In the genomic region with DNA sequence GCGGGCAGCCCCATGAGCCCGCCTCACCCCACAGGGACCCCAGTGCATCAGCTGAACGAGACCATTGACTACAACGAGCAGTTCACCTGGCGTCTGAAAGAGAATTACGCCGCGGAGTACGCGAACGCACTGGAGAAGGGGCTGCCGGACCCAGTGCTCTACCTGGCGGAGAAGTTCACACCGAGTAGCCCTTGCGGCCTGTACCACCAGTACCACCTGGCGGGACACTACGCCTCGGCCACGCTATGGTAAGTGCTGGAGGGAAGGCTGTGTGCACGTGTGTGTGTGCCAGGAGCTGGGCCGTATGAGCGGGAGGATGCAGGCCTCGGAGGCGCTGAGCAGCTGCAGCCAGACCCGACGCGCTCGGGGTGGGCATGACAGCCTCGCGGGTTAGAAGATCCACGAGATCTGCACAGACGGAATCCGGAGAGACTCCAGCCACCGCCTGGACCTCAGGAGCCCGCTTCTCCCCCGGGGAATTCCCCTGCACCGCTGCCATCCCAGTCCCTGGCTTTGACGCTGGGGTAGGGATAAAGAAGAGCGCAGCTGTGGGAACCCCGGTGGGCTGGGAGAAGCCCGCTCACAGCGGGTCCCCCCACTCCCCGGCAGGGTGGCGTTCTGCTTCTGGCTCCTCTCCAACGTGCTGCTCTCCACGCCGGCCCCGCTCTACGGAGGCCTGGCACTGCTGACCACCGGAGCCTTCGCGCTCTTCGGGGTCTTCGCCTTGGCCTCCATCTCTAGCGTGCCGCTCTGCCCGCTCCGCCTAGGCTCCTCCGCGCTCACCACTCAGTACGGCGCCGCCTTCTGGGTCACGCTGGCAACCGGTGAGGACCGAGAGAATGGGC, we compare ENCODE assay signal across 12 cellular contexts. TPM values are rescaled to one million over a fixed set of nuclear protein-coding genes. Genes with fewer than 3 reads are reported as not detected.
DNase-seq lines count a peak whose midpoint lies in the region; ATAC-seq and TF ChIP-seq lines count a peak whose summit lies in the region.
"Had no signal": no experiment of that assay in that cellular context is flagged by ENCODE, and none has a peak within 500 bp of the region (broad histone marks: within the 10 kb centered on the region; RNA-seq: fewer than 3 reads in every experiment).

No MANE protein-coding gene starts in this region.

- CTCF ChIA-PET in MCF 10A (lab: Yijun Ruan, JAX) = interaction anchor here (0.6 to 1.1 kb wide), 6 partner anchors 10 to 470 kb away, joined by 3 to 4 read pairs (median 3); no protein-coding TSS in a partner anchor
- CTCF ChIA-PET in mammary epithelial cell (lab: Charles Lee; ENCODE audit: low non-redundant PET) = no interaction called here

- H3K27me3 ChIP-seq in breast epithelium (peaks cover 10 to 62% of the 10 kb centered on the region in 2 donors), mammary epithelial cell (ENCODE audit: insufficient read depth, low read length) (peaks cover 53% of the 10 kb centered on the region), mesenchymal stem cell (ENCODE audit: control insufficient read depth in 1 of 2, insufficient read depth in 1 of 2, low read length in 2 of 2) (peaks cover 71 to 76% of the 10 kb centered on the region in 2 experiments)

- peak overlapping the region in 2 of 3 donors; percentile 18 to 57 for H3K4me3 ChIP-seq in breast epithelium
- no peak overlapping the region for H3K4me3 ChIP-seq in mammary epithelial cell (replicated peaks in 1 of 3; ENCODE audit: insufficient read depth in 1 of 3, low read depth in 2 of 3, low read length in 3 of 3)
- no peak overlapping the region for H3K4me3 ChIP-seq in mesenchymal stem cell (ENCODE audit: insufficient read depth in 1 of 2, low read depth in 1 of 2, low read length in 2 of 2)
- H3K4me3 ChIP-seq: K562 had no signal

- H3K79me2 ChIP-seq in mammary epithelial cell (ENCODE audit: insufficient read depth, low read length) = no peaks in the 10 kb centered on the region

- 24% methylated on average over 38 of the region's 66 CpGs for WGBS in mammary epithelial cell (ENCODE audit: low coverage, missing lambda C conversion rate)
- 10% methylated on average over 62 of the region's 66 CpGs for WGBS in mesenchymal stem cell

- no peak overlapping the region for H3K18ac ChIP-seq in mesenchymal stem cell (ENCODE audit: low read depth in 1 of 2, low read length in 2 of 2)

- dilution Hi-C loops in mammary epithelial cell (cut with HindIII; ENCODE audit: low sequenced_read_pairs) = no loop called here

- TF ChIP-seq CTCF in breast epithelium (IDR thresholded peaks at IDR 0.05) (no peak), MCF 10A (IDR thresholded peaks at IDR 0.05; ENCODE audit: unreplicated experiment) (no peak), mammary epithelial cell (conservative IDR thresholded peaks at IDR 0.05 in 1 of 2, IDR thresholded peaks at IDR 0.05 in 1 of 2; ENCODE audit: extremely low read depth in 1 of 2, insufficient read depth in 1 of 2, low read depth in 1 of 2, low read length in 2 of 2) (no peak)

- no peaks in the 10 kb centered on the region for H4K20me1 ChIP-seq in mammary epithelial cell (ENCODE audit: insufficient read depth, low read length)

- H2AK5ac ChIP-seq in mesenchymal stem cell (ENCODE audit: low read length, severe bottlenecking) = no peak overlapping the region

- ATAC-seq in stimulated activated naive CD8-positive, alpha-beta T cell treated with anti-CD3 and anti-CD28 coated beads, Interleukin-15, amount 100 ng/mL, for 72 hours = no peak

- no peak for DNase-seq in breast epithelium (ENCODE audit: low spot score in 2 of 2)
- no peak for DNase-seq in MCF 10A (ENCODE audit: unreplicated experiment)
- no peak for DNase-seq in mammary epithelial cell
- peak; percentile 18 for DNase-seq in mesenchymal stem cell
- no peak for DNase-seq in stimulated activated naive CD8-positive, alpha-beta T cell treated with anti-CD3 and anti-CD28 coated beads, Interleukin-15, amount 100 ng/mL, for 72 hours
- DNase-seq in kidney tubule cell (ENCODE audit: low spot score) = no peak
- no peak for DNase-seq in cerebellar nuclear complex (lab: John Stamatoyannopoulos, UW)
- DNase-seq in GOT3 (lab: John Stamatoyannopoulos, UW) = no peak
- DNase-seq: left cardiac atrium, SIG-M5 had no signal

- POLR2A ChIA-PET in MCF 10A (lab: Yijun Ruan, JAX) = no interaction called here

- no peak overlapping the region for H3K4ac ChIP-seq in mesenchymal stem cell (ENCODE audit: low read depth in 1 of 2, low read length in 2 of 2)

- H3K36me3 Mint-ChIP-seq in MCF 10A (ENCODE audit: insufficient read depth, unreplicated experiment) = no peaks in the 10 kb centered on the region

- no peak overlapping the region for H4K91ac ChIP-seq in mesenchymal stem cell (ENCODE audit: low read length)

- H2BK5ac ChIP-seq in mesenchymal stem cell (ENCODE audit: low read depth, low read length, poor library complexity, severe bottlenecking) = no peak overlapping the region

- no peak overlapping the region for H4K8ac ChIP-seq in mesenchymal stem cell (ENCODE audit: low read length)

- H3K4me2 ChIP-seq in mammary epithelial cell (ENCODE audit: insufficient read depth, low read depth, low read length) (peak overlapping the region; percentile 16), mesenchymal stem cell (ENCODE audit: low read length, poor library complexity, severe bottlenecking) (no peak overlapping the region)

- no peak overlapping the region for H2BK120ac ChIP-seq in mesenchymal stem cell (ENCODE audit: low read depth, low read length)

- no peaks in the 10 kb centered on the region for H3K9me3 Mint-ChIP-seq in MCF 10A (ENCODE audit: unreplicated experiment)
- no peaks in the 10 kb centered on the region for H3K9me3 Mint-ChIP-seq in stimulated activated naive CD8-positive, alpha-beta T cell treated with anti-CD3 and anti-CD28 coated beads, Interleukin-15, amount 100 ng/mL, for 72 hours

- H2BK15ac ChIP-seq in mesenchymal stem cell (ENCODE audit: low read depth, poor library complexity, severe bottlenecking) = no peak overlapping the region

- intact Hi-C loops in breast epithelium (cut with DNase I; ENCODE audit: low total_unique reads) = no loop called here
- intact Hi-C loops in MCF 10A (cut with micrococcal nuclease) = loop anchor here (5.0 kb wide), 1 partner anchor 149 kb away; no protein-coding TSS in a partner anchor
- intact Hi-C loops in mammary epithelial cell (cut with micrococcal nuclease) = no loop called here

- H3K79me1 ChIP-seq in mesenchymal stem cell (replicated peaks; ENCODE audit: low read length, poor library complexity, severe bottlenecking) = no peaks in the 10 kb centered on the region

- H3K27ac Mint-ChIP-seq in MCF 10A (ENCODE audit: low read depth, unreplicated experiment) = no peak overlapping the region
- H3K27ac Mint-ChIP-seq in stimulated activated naive CD8-positive, alpha-beta T cell treated with anti-CD3 and anti-CD28 coated beads, Interleukin-15, amount 100 ng/mL, for 72 hours = peak overlapping the region in 1 of 2 donors; percentile 64

- H2BK12ac ChIP-seq in mesenchymal stem cell (ENCODE audit: low read length in 2 of 2) = no peak overlapping the region

- H3K4me1 ChIP-seq in breast epithelium (peaks cover 7 to 8% of the 10 kb centered on the region in 2 donors), mammary epithelial cell (ENCODE audit: insufficient read depth, low read length) (peaks cover 20% of the 10 kb centered on the region), mesenchymal stem cell (ENCODE audit: control insufficient read depth, insufficient read depth, low read depth, low read length) (peaks cover 28% of the 10 kb centered on the region)

- TF ChIP-seq POLR2A in breast epithelium (IDR thresholded peaks at IDR 0.05) = no peak

- H3K14ac ChIP-seq in mesenchymal stem cell (ENCODE audit: low read length in 2 of 2) = no peak overlapping the region

- H2AFZ ChIP-seq in mammary epithelial cell (ENCODE audit: low read depth, low read length) = no peak overlapping the region
- H2AFZ ChIP-seq in mesenchymal stem cell (ENCODE audit: low read depth, low read length) = no peak overlapping the region

- H3K9me3 ChIP-seq in breast epithelium (no peaks in the 10 kb centered on the region), mammary epithelial cell (replicated peaks; ENCODE audit: insufficient read depth, low read length) (no peaks in the 10 kb centered on the region), mesenchymal stem cell (ENCODE audit: control insufficient read depth, low read length) (no peaks in the 10 kb centered on the region)

- H3K27me3 Mint-ChIP-seq in MCF 10A (ENCODE audit: insufficient read depth, unreplicated experiment) = peaks cover 42% of the 10 kb centered on the region
- peaks cover 83% of the 10 kb centered on the region for H3K27me3 Mint-ChIP-seq in stimulated activated naive CD8-positive, alpha-beta T cell treated with anti-CD3 and anti-CD28 coated beads, Interleukin-15, amount 100 ng/mL, for 72 hours

- no peak overlapping the region for H3K4me3 Mint-ChIP-seq in MCF 10A (ENCODE audit: unreplicated experiment)
- H3K4me3 Mint-ChIP-seq in stimulated activated naive CD8-positive, alpha-beta T cell treated with anti-CD3 and anti-CD28 coated beads, Interleukin-15, amount 100 ng/mL, for 72 hours = peak overlapping the region; percentile 68 to 73

- H3K4me1 Mint-ChIP-seq in MCF 10A (ENCODE audit: insufficient read depth, unreplicated experiment) = peaks cover 8% of the 10 kb centered on the region
- H3K4me1 Mint-ChIP-seq in stimulated activated naive CD8-positive, alpha-beta T cell treated with anti-CD3 and anti-CD28 coated beads, Interleukin-15, amount 100 ng/mL, for 72 hours = peaks cover 62% of the 10 kb centered on the region

- H3K9ac ChIP-seq in mammary epithelial cell (ENCODE audit: insufficient read depth, low read length) = no peak overlapping the region
- no peak overlapping the region for H3K9ac ChIP-seq in mesenchymal stem cell (ENCODE audit: low read length)

- H3K27ac ChIP-seq in breast epithelium (no peak overlapping the region), mammary epithelial cell (ENCODE audit: insufficient read depth, low read depth, low read length) (no peak overlapping the region), mesenchymal stem cell (ENCODE audit: low read length, poor library complexity, severe bottlenecking) (no peak overlapping the region)

- BruUV-seq in MCF 10A (replicated peaks; lab: Mats Ljungman, UMichigan) = no TSS peak
- no TSS peak for BruUV-seq in mammary epithelial cell (replicated peaks; lab: Mats Ljungman, UMichigan)

- H3K23ac ChIP-seq in mesenchymal stem cell (ENCODE audit: low read length in 2 of 2) = no peak overlapping the region

- in situ Hi-C loops in mammary epithelial cell (cut with MboI; ENCODE audit: low sequenced_read_pairs in 2 of 2) = loop anchor here in 1 of 2 donors (25.0 kb wide), 1 partner anchor 154 kb away; a partner anchor contains a TSS

- no peaks in the 10 kb centered on the region for H3K36me3 ChIP-seq in breast epithelium
- H3K36me3 ChIP-seq in mammary epithelial cell (ENCODE audit: insufficient read depth, low read length) = no peaks in the 10 kb centered on the region
- no peaks in the 10 kb centered on the region for H3K36me3 ChIP-seq in mesenchymal stem cell (ENCODE audit: control insufficient read depth in 1 of 2, insufficient read depth in 2 of 2, low read depth in 1 of 2, low read length in 2 of 2)

RNA-seq across cellular contexts. Expression of a gene that starts 2.6 kb away (rescaled TPM):
- total RNA-seq in breast epithelium = under 1 TPM in 1 of 3 donors, not detected in 2; 0.33 TPM
- not detected in 2 replicates for total RNA-seq in MCF 10A (2022)
- not detected for total RNA-seq in mammary epithelial cell
- not detected for polyA plus RNA-seq in mammary epithelial cell
- not detected for polyA minus RNA-seq in mammary epithelial cell
- polyA plus RNA-seq in mesenchymal stem cell (2013, experiment 1 of 2) = not detected
- not detected for polyA plus RNA-seq in mesenchymal stem cell (2013, experiment 2 of 2)
- total RNA-seq: K562, left cardiac atrium, osteocyte had no signal
- polyA plus RNA-seq: K562 had no signal

RNA-seq across cellular contexts. Expression of a gene that starts 2.7 kb away (rescaled TPM):
- total RNA-seq in breast epithelium (under 1 TPM; 0.15 to 0.98 (median 0.16) TPM), MCF 10A (2022) (0.10 and 0.30 TPM in 2 replicates), mammary epithelial cell (under 1 TPM; 0.24 to 0.33 TPM)
- 0.06 TPM for polyA plus RNA-seq in mammary epithelial cell
- polyA minus RNA-seq in mammary epithelial cell = not detected
- not detected for polyA plus RNA-seq in mesenchymal stem cell (2013, experiment 1 of 2)
- polyA plus RNA-seq in mesenchymal stem cell (2013, experiment 2 of 2) = not detected
- total RNA-seq: osteocyte had no signal

RNA-seq across cellular contexts. Expression of a gene that starts 13.0 kb away (rescaled TPM):
- total RNA-seq in breast epithelium (1 to 10 TPM in 2 of 3 donors, under 1 TPM in 1; 0.80 to 3.3 (median 1.0) TPM), MCF 10A (2022) (1.3 and 3.0 TPM in 2 replicates), mammary epithelial cell (1 to 10 TPM; 1.8 to 5.5 TPM)
- 2.2 TPM for polyA plus RNA-seq in mammary epithelial cell
- polyA minus RNA-seq in mammary epithelial cell = not detected
- polyA plus RNA-seq in mesenchymal stem cell (2013, experiment 1 of 2) = not detected
- not detected for polyA plus RNA-seq in mesenchymal stem cell (2013, experiment 2 of 2)
- total RNA-seq: osteocyte had no signal

RNA-seq across cellular contexts. Expression of a gene that starts 13.1 kb away (rescaled TPM):
- total RNA-seq in breast epithelium (1 to 10 TPM in 2 of 3 donors, under 1 TPM in 1; 0.80 to 7.2 (median 1.6) TPM), MCF 10A (2022) (15.1 and 16.9 TPM in 2 replicates), mammary epithelial cell (10 to 100 TPM; 15.0 to 42.8 TPM)
- polyA plus RNA-seq in mammary epithelial cell = 10.5 TPM
- 25.9 TPM for polyA minus RNA-seq in mammary epithelial cell
- polyA plus RNA-seq in mesenchymal stem cell (2013, experiment 1 of 2) = not detected
- not detected for polyA plus RNA-seq in mesenchymal stem cell (2013, experiment 2 of 2)
- total RNA-seq: osteocyte had no signal

Comparison
In these comparisons a context has a peak if more than half of its experiments do, and no peak if none do; other contexts are left out.
1. H3K4me3 ChIP-seq: peak in breast epithelium (2 of 3); none in mammary epithelial cell (0 of 3) and mesenchymal stem cell (0 of 2).